18 cellular contexts compared by ENCODE assay signal in genomic region chr12:43113153-43113552, GRCh38.
DNase-seq lines count a peak whose midpoint lies in the region; ATAC-seq and TF ChIP-seq lines count a peak whose summit lies in the region.
"Had no signal": no experiment of that assay in that cellular context is flagged by ENCODE, and none has a peak within 500 bp of the region (broad histone marks: within the 10 kb centered on the region; RNA-seq: fewer than 3 reads in every experiment).

No MANE protein-coding gene starts in this region.

- WGBS in mesodermal cell (ENCODE audit: insufficient coverage in 2 of 2), 2 experiments, result 90 to 100% methylated on average over 2 of the region's 2 CpGs

- in situ Hi-C loops in Caki2 (cut with HindIII; ENCODE audit: low pct_unique_long_range_greater_than_20kb, low sequenced_read_pairs), result no loop called here

- TF ChIP-seq CTCF in chondrocyte (IDR thresholded peaks at IDR 0.05), result peak; percentile 52

- peaks cover 29% of the 10 kb centered on the region for H3K4me1 Mint-ChIP-seq in chondrocyte (ENCODE audit: low read depth)
- H3K4me1 Mint-ChIP-seq in activated naive CD8-positive, alpha-beta T cell treated with anti-CD3 and anti-CD28 coated beads for 36 hours, result no peaks in the 10 kb centered on the region

- no peak overlapping the region for H3K4me3 ChIP-seq in mesodermal cell (ENCODE audit: extremely low read depth, insufficient read depth, low read length, poor library complexity, severe bottlenecking)
- H3K4me3 ChIP-seq: BLaER1 treated with 17β-estradiol and CSF1 and Interleukin-3, amounts not matched to agents 10 nM and 100 nM; heart right ventricle; pancreas had no signal

- H3K9me3 Mint-ChIP-seq in chondrocyte (ENCODE audit: low read depth), result peaks cover 20% of the 10 kb centered on the region
- H3K9me3 Mint-ChIP-seq in activated naive CD8-positive, alpha-beta T cell treated with anti-CD3 and anti-CD28 coated beads for 36 hours, result peaks cover 8% of the 10 kb centered on the region

- peak overlapping the region; percentile 33 for H3K27ac Mint-ChIP-seq in chondrocyte (ENCODE audit: unreplicated experiment)
- no peak overlapping the region for H3K27ac Mint-ChIP-seq in activated naive CD8-positive, alpha-beta T cell treated with anti-CD3 and anti-CD28 coated beads for 36 hours
- H3K27ac Mint-ChIP-seq: activated naive CD8-positive, alpha-beta T cell had no signal

- H3K36me3 ChIP-seq in mesodermal cell (ENCODE audit: control insufficient read depth, insufficient read depth, low read length), result no peaks in the 10 kb centered on the region
- H3K36me3 ChIP-seq: BLaER1 treated with 17β-estradiol and CSF1 and Interleukin-3, amounts not matched to agents 10 nM and 100 nM; heart right ventricle; pancreas had no signal

- no peaks in the 10 kb centered on the region for H3K27me3 Mint-ChIP-seq in chondrocyte (ENCODE audit: low read depth)
- H3K27me3 Mint-ChIP-seq in activated naive CD8-positive, alpha-beta T cell treated with anti-CD3 and anti-CD28 coated beads for 36 hours, result no peaks in the 10 kb centered on the region
- H3K27me3 Mint-ChIP-seq: activated naive CD8-positive, alpha-beta T cell had no signal

- H3K4me3 Mint-ChIP-seq in chondrocyte (ENCODE audit: unreplicated experiment), result no peak overlapping the region
- no peak overlapping the region for H3K4me3 Mint-ChIP-seq in activated naive CD8-positive, alpha-beta T cell treated with anti-CD3 and anti-CD28 coated beads for 36 hours
- H3K4me3 Mint-ChIP-seq: activated naive CD8-positive, alpha-beta T cell had no signal

- H3K27ac ChIP-seq in mesodermal cell (ENCODE audit: low read depth, low read length, severe bottlenecking), result peak overlapping the region; percentile 96
- H3K27ac ChIP-seq: BLaER1 treated with 17β-estradiol and CSF1 and Interleukin-3, amounts not matched to agents 10 nM and 100 nM; pancreas had no signal

- no peaks in the 10 kb centered on the region for H3K36me3 Mint-ChIP-seq in chondrocyte (ENCODE audit: low read depth)
- no peaks in the 10 kb centered on the region for H3K36me3 Mint-ChIP-seq in activated naive CD8-positive, alpha-beta T cell treated with anti-CD3 and anti-CD28 coated beads for 36 hours
- H3K36me3 Mint-ChIP-seq: activated naive CD8-positive, alpha-beta T cell had no signal

- DNase-seq in Caki2 (ENCODE audit: low read depth) (peak; percentile 67), MV-4-11 (lab: John Stamatoyannopoulos, UW) (peak; percentile 16), chondrocyte (ENCODE audit: low spot score) (no peak), NCI-H1436 treated with DMSO at 0.1 percent for 48 hours (lab: John Stamatoyannopoulos, UW) (no peak)
- DNase-seq in activated naive CD8-positive, alpha-beta T cell treated with anti-CD3 and anti-CD28 coated beads for 36 hours, result no peak
- DNase-seq: dermis blood vessel endothelial cell, GF-D8, heart right ventricle, mammary epithelial cell, NCI-H226, pancreas, T-helper 9 cell had no signal

- ATAC-seq in GM18502 (IDR thresholded peaks at IDR 0.05; ENCODE audit: poor library complexity, unreplicated experiment) (no peak), GM21447 (IDR thresholded peaks at IDR 0.05; ENCODE audit: unreplicated experiment) (no peak)
- ATAC-seq: heart right ventricle, Panc1 had no signal

- peaks cover 11% of the 10 kb centered on the region for H3K4me1 ChIP-seq in mesodermal cell (ENCODE audit: control insufficient read depth, insufficient read depth, low read length, poor library complexity, severe bottlenecking)
- H3K4me1 ChIP-seq: pancreas had no signal

- no peaks in the 10 kb centered on the region for H3K9me3 ChIP-seq in mesodermal cell (ENCODE audit: control insufficient read depth, low read length)
- H3K9me3 ChIP-seq: BLaER1 treated with 17β-estradiol and CSF1 and Interleukin-3, amounts not matched to agents 10 nM and 100 nM; heart right ventricle; pancreas had no signal

Comparison
In these comparisons a context has a peak if more than half of its experiments do, and no peak if none do; other contexts are left out.
1. DNase-seq: peak in Caki2 (single experiment) and MV-4-11 (single experiment); none in chondrocyte (single experiment), NCI-H1436 treated with DMSO at 0.1 percent for 48 hours (single experiment) and activated naive CD8-positive, alpha-beta T cell treated with anti-CD3 and anti-CD28 coated beads for 36 hours (single experiment).